8 cellular contexts compared by ENCODE assay signal in the genomic region with DNA sequence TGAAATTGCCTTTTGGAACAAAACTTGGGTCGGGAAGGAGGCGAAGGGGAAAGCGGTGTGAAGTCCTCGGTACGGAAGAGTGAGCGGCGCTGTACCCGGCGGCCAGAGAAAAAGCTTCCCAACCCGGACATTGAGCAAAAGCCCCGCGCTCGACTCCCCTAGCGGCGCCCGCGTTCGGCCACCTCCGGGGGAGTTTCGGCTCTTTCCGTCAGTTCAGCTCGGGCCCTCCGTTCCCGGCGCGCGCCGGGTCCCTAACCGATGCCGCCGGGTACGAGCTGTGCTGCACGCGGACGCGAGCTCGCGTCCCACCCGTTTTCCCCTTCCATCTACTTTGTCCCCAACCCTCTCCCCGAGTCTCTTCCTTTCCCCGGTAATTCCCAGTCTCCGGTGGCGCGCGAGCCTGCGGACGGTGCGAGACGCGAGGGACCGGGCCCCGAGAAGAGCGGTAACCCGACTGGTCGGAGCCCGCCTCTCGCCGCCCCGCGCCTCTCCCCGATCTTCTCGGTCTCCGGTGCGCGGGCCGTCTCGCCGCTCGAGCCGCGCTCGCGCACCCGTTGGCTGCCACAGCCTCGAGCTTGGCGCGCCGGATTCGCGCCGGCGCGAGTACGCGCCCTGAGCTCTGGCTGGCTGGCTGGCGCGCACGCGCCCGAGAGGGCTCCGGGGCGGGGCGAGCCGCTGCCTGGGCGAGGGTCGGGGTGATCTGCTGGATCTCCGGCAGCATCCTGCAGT. TPM values are rescaled to one million over a fixed set of nuclear protein-coding genes. Genes with fewer than 3 reads are reported as not detected.
DNase-seq lines count a peak whose midpoint lies in the region; ATAC-seq and TF ChIP-seq lines count a peak whose summit lies in the region.

No MANE protein-coding gene starts in this region.

- ATAC-seq in GM21367 (IDR thresholded peaks at IDR 0.05; ENCODE audit: unreplicated experiment): peak; percentile 63

- H3K9me3 Mint-ChIP-seq in endothelial cell (ENCODE audit: unreplicated experiment): no peaks in the 10 kb centered on the region

- no peak for TF ChIP-seq CTCF in endothelial cell (IDR thresholded peaks at IDR 0.05; ENCODE audit: unreplicated experiment)

- no peaks in the 10 kb centered on the region for H3K9me3 ChIP-seq in NT2/D1 (ENCODE audit: insufficient read depth, low read length)

- H3K27ac Mint-ChIP-seq in endothelial cell (ENCODE audit: unreplicated experiment): peak overlapping the region; percentile 84

- peaks cover 3% of the 10 kb centered on the region for H3K4me1 ChIP-seq in NT2/D1 (ENCODE audit: insufficient read depth, insufficient read length)

- H3K9ac ChIP-seq in NT2/D1 (ENCODE audit: insufficient read length, low read depth): peak overlapping the region; percentile 90

- DNase-seq in COLO668 (lab: John Stamatoyannopoulos, UW; ENCODE audit: unreplicated experiment) (peak; percentile 92), HUDEP-2 (lab: John Stamatoyannopoulos, UW; ENCODE audit: unreplicated experiment in 76 of 76) (peak in 72 of 76 experiments; percentile 24 to 85 (median 72)), NT2/D1 (ENCODE audit: low read depth, low spot score) (peak; percentile 81), endothelial cell (ENCODE audit: low spot score) (peak; percentile 100), middle frontal gyrus (ENCODE audit: extremely low spot score, low spot score) (peak; percentile 83)
- DNase-seq in activated CD8-positive, alpha-beta memory T cell treated with anti-CD3 and anti-CD28 coated beads, Interleukin-2, amount 50 U/mL, for 24 hours (ENCODE audit: extremely low read depth): peak; percentile 60
- peak; percentile 87 to 88 for DNase-seq in stimulated activated CD8-positive, alpha-beta memory T cell treated with anti-CD3 and anti-CD28 coated beads, Interleukin-15, amount 100 ng/mL, for 48 hours (ENCODE audit: low read depth in 2 of 2)

- peaks cover 2% of the 10 kb centered on the region for H3K36me3 ChIP-seq in NT2/D1 (ENCODE audit: insufficient read depth, insufficient read length, low read length)

- peaks cover 31% of the 10 kb centered on the region for H3K4me1 Mint-ChIP-seq in endothelial cell (ENCODE audit: unreplicated experiment)

- peak overlapping the region; percentile 97 for H3K4me3 Mint-ChIP-seq in endothelial cell (ENCODE audit: unreplicated experiment)

- H3K27me3 ChIP-seq in NT2/D1 (ENCODE audit: insufficient read depth, insufficient read length): no peaks in the 10 kb centered on the region

- H3K36me3 Mint-ChIP-seq in endothelial cell (ENCODE audit: low read depth, unreplicated experiment): peaks cover 6% of the 10 kb centered on the region

- H3K27me3 Mint-ChIP-seq in endothelial cell (ENCODE audit: unreplicated experiment): peaks cover 6% of the 10 kb centered on the region

- H3K4me3 ChIP-seq in NT2/D1 (ENCODE audit: insufficient read length, low read depth): peak overlapping the region; percentile 81

RNA-seq across cellular contexts. Expression of a gene that starts 0.4 kb away (rescaled TPM):
- total RNA-seq in endothelial cell (ENCODE audit: unreplicated experiment): 37.3 TPM

RNA-seq across cellular contexts. Expression of a gene that starts 20.1 kb away (rescaled TPM):
- 1.8 TPM for total RNA-seq in endothelial cell (ENCODE audit: unreplicated experiment)

RNA-seq across cellular contexts. Expression of a gene that starts 29.8 kb away (rescaled TPM):
- total RNA-seq in endothelial cell (ENCODE audit: unreplicated experiment): not detected

RNA-seq across cellular contexts. Expression of a gene that starts 43.8 kb away (rescaled TPM):
- 12.4 TPM for total RNA-seq in endothelial cell (ENCODE audit: unreplicated experiment)

Comparison
In these comparisons a context has a peak if more than half of its experiments do, and no peak if none do; other contexts are left out.
1. Peak in every context shown above with its lines: DNase-seq, ATAC-seq and H3K4me3 ChIP-seq.